In genomic region chr6:7673063-7673536, GRCh38 we compare ENCODE assay signal across 8 cellular contexts. TPM values are rescaled to one million over a fixed set of nuclear protein-coding genes. Genes with fewer than 3 reads are reported as not detected.
DNase-seq lines count a peak whose midpoint lies in the region; ATAC-seq lines count a peak whose summit lies in the region.

No MANE protein-coding gene starts in this region.

- ATAC-seq in stimulated activated memory B cell treated with anti-CD40 and anti-IgM and Interleukin-4, amounts not matched to agents 10 μg/mL and 1 μg/mL and 100 μg/mL, for 72 hours: peak; percentile 19

- no peak overlapping the region for H3K27ac Mint-ChIP-seq in stimulated activated memory B cell treated with anti-CD40 and anti-IgM and Interleukin-4, amounts not matched to agents 10 μg/mL and 1 μg/mL and 100 μg/mL, for 72 hours

- DNase-seq in HPDE6-E6E7 (ENCODE audit: extremely low spot score) (peak; percentile 54), amniotic epithelial cell (ENCODE audit: low read depth) (peak; percentile 10), iPS DF 19.7 (ENCODE audit: low read depth, low spot score) (peak; percentile 30), G401 (ENCODE audit: low spot score) (no peak), nucleus accumbens (lab: John Stamatoyannopoulos, UW) (no peak), hippocampal formation (lab: John Stamatoyannopoulos, UW) (no peak)
- no peak for DNase-seq in activated CD4-positive, alpha-beta T cell treated with anti-CD3 and anti-CD28 coated beads, Interleukin-2, amount 50 U/mL, for 4 hours

- no peaks in the 10 kb centered on the region for H3K9me3 Mint-ChIP-seq in stimulated activated memory B cell treated with anti-CD40 and anti-IgM and Interleukin-4, amounts not matched to agents 10 μg/mL and 1 μg/mL and 100 μg/mL, for 72 hours

- no peaks in the 10 kb centered on the region for H3K36me3 Mint-ChIP-seq in stimulated activated memory B cell treated with anti-CD40 and anti-IgM and Interleukin-4, amounts not matched to agents 10 μg/mL and 1 μg/mL and 100 μg/mL, for 72 hours

- in situ Hi-C loops in G401 (cut with HindIII; ENCODE audit: low sequenced_read_pairs): no loop called here

- H3K4me1 Mint-ChIP-seq in stimulated activated memory B cell treated with anti-CD40 and anti-IgM and Interleukin-4, amounts not matched to agents 10 μg/mL and 1 μg/mL and 100 μg/mL, for 72 hours: no peaks in the 10 kb centered on the region

- peaks cover 50% of the 10 kb centered on the region for H3K27me3 Mint-ChIP-seq in stimulated activated memory B cell treated with anti-CD40 and anti-IgM and Interleukin-4, amounts not matched to agents 10 μg/mL and 1 μg/mL and 100 μg/mL, for 72 hours

- H3K4me3 Mint-ChIP-seq in stimulated activated memory B cell treated with anti-CD40 and anti-IgM and Interleukin-4, amounts not matched to agents 10 μg/mL and 1 μg/mL and 100 μg/mL, for 72 hours: no peak overlapping the region

RNA-seq across cellular contexts. Expression of gene BMP6, which starts 52.8 kb away (rescaled TPM):
- total RNA-seq in G401 (2014; rRNA removed; shearing (Covaris generic)): 5.5 and 13.4 TPM in 2 replicates

Comparison
In these comparisons a context has a peak if more than half of its experiments do, and no peak if none do; other contexts are left out.
1. DNase-seq: peak in HPDE6-E6E7 (single experiment), amniotic epithelial cell (single experiment) and iPS DF 19.7 (single experiment); none in G401 (single experiment), nucleus accumbens (0 of 56), activated CD4-positive, alpha-beta T cell treated with anti-CD3 and anti-CD28 coated beads, Interleukin-2, amount 50 U/mL, for 4 hours (0 of 2) and hippocampal formation (0 of 2).